14 cellular contexts compared by ENCODE assay signal in the genomic region with DNA sequence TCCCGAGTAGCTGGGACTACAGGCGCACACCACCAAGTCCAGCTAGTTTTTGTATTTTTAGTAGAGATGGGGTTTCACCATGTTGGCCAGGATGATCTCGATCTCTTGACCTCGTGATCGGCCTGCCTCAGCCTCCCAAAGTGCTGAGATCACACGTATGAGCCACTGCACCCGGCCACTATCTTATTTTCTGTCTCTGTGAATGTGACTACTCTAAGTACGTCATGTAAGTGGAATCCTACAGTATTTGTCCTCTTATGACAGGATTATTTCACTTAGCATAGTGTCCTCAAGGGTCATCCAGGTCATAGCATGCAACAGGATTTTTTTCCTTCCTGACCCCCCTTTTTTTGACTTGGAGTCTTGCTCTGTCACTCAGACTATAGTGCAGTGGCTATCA. TPM values are rescaled to one million over a fixed set of nuclear protein-coding genes. Genes with fewer than 3 reads are reported as not detected.
A peak's percentile ranks its signal among the peaks of the same experiment; 100 is the strongest.
DNase-seq lines count a peak whose midpoint lies in the region; TF ChIP-seq lines count a peak whose summit lies in the region.
"Had no signal": no experiment of that assay in that cellular context is flagged by ENCODE, and none has a peak within 500 bp of the region (broad histone marks: within the 10 kb centered on the region; RNA-seq: fewer than 3 reads in every experiment).

No MANE protein-coding gene starts in this region.

- no peak overlapping the region for H3K9ac ChIP-seq in trophoblast cell (ENCODE audit: low read length)
- H3K9ac ChIP-seq in SK-N-SH, result no peak overlapping the region
- H3K9ac ChIP-seq: BLaER1 treated with 17β-estradiol and CSF1 and Interleukin-3, amounts not matched to agents 10 nM and 100 nM had no signal

- no peak for TF ChIP-seq EP300 in SK-N-SH (IDR thresholded peaks at IDR 0.05; ENCODE audit: borderline replicate concordance in 1 of 2, low read depth in 1 of 2, low read length in 1 of 2)

- H3K14ac ChIP-seq in trophoblast cell (ENCODE audit: low read length), result no peak overlapping the region

- no peak overlapping the region for H3K23ac ChIP-seq in trophoblast cell (ENCODE audit: low read length)

- no peaks in the 10 kb centered on the region for H3K9me3 Mint-ChIP-seq in activated naive CD8-positive, alpha-beta T cell (ENCODE audit: low read depth)
- no peaks in the 10 kb centered on the region for H3K9me3 Mint-ChIP-seq in activated naive CD8-positive, alpha-beta T cell treated with anti-CD3 and anti-CD28 coated beads for 36 hours
- no peaks in the 10 kb centered on the region for H3K9me3 Mint-ChIP-seq in endothelial cell (ENCODE audit: unreplicated experiment)
- H3K9me3 Mint-ChIP-seq: CD4-positive, CD25-positive, alpha-beta regulatory T cell had no signal

- no peak overlapping the region for H3K4ac ChIP-seq in trophoblast cell (ENCODE audit: low read depth, low read length)

- H3K4me3 ChIP-seq in trophoblast cell (ENCODE audit: low read depth, low read length), result no peak overlapping the region
- H3K4me3 ChIP-seq in PC-9, result no peak overlapping the region
- H3K4me3 ChIP-seq in SK-N-SH (ENCODE audit: low read depth in 2 of 2, low read length in 1 of 2), result no peak overlapping the region
- H3K4me3 ChIP-seq: BLaER1 treated with 17β-estradiol and CSF1 and Interleukin-3, amounts not matched to agents 10 nM and 100 nM had no signal

- H3F3A ChIP-seq in PC-9 (ENCODE audit: insufficient read depth, low read depth), result no peaks in the 10 kb centered on the region
- H3F3A ChIP-seq in SK-N-SH (replicated peaks; ENCODE audit: insufficient read depth), result peaks cover 29% of the 10 kb centered on the region

- H4K91ac ChIP-seq in trophoblast cell (ENCODE audit: low read depth, low read length), result no peak overlapping the region

- no peak for TF ChIP-seq RAD21 in SK-N-SH (IDR thresholded peaks at IDR 0.05; ENCODE audit: low read length)

- H3K27me3 Mint-ChIP-seq in activated naive CD8-positive, alpha-beta T cell, result no peaks in the 10 kb centered on the region
- H3K27me3 Mint-ChIP-seq in activated naive CD8-positive, alpha-beta T cell treated with anti-CD3 and anti-CD28 coated beads for 36 hours, result no peaks in the 10 kb centered on the region
- H3K27me3 Mint-ChIP-seq in endothelial cell (ENCODE audit: unreplicated experiment), result peaks cover 2% of the 10 kb centered on the region
- H3K27me3 Mint-ChIP-seq: CD4-positive, CD25-positive, alpha-beta regulatory T cell had no signal

- H3K36me3 Mint-ChIP-seq in activated naive CD8-positive, alpha-beta T cell, result no peaks in the 10 kb centered on the region
- H3K36me3 Mint-ChIP-seq in activated naive CD8-positive, alpha-beta T cell treated with anti-CD3 and anti-CD28 coated beads for 36 hours, result no peaks in the 10 kb centered on the region
- peaks cover 4% of the 10 kb centered on the region for H3K36me3 Mint-ChIP-seq in endothelial cell (ENCODE audit: low read depth, unreplicated experiment)
- H3K36me3 Mint-ChIP-seq: CD4-positive, CD25-positive, alpha-beta regulatory T cell had no signal

- H3K4me1 ChIP-seq in trophoblast cell (ENCODE audit: control insufficient read depth in 1 of 2, insufficient read depth in 2 of 2, low read length in 2 of 2), result no peaks in the 10 kb centered on the region
- H3K4me1 ChIP-seq in PC-9 (replicated peaks; ENCODE audit: insufficient read depth), result peaks cover 9% of the 10 kb centered on the region; the same call in 1 of the 2 replicates
- peaks cover 11 to 21% of the 10 kb centered on the region in 2 experiments; a peak in 3 of 4 replicates for H3K4me1 ChIP-seq in SK-N-SH (ENCODE audit: control insufficient read depth in 1 of 2, insufficient read depth in 2 of 2, low read depth in 1 of 2, low read length in 1 of 2)

- H2BK12ac ChIP-seq in trophoblast cell (ENCODE audit: low read length), result no peak overlapping the region

- H2BK5ac ChIP-seq in trophoblast cell (ENCODE audit: low read depth, low read length, poor library complexity), result no peak overlapping the region

- no peak overlapping the region for H2AK5ac ChIP-seq in trophoblast cell (ENCODE audit: low read length)

- WGBS in trophoblast cell (ENCODE audit: extremely low coverage, insufficient coverage, insufficient read length), result no CpG with 5 or more reads among the region's 8 CpGs
- WGBS in SK-N-SH (ENCODE audit: low lambda C conversion rate), result 96% methylated on average over 8 of the region's 8 CpGs

- H4K12ac ChIP-seq in trophoblast cell (ENCODE audit: low read depth, low read length), result no peak overlapping the region

- H2BK120ac ChIP-seq in trophoblast cell (ENCODE audit: insufficient read depth, low read length, poor library complexity), result no peak overlapping the region

- peaks cover 1% of the 10 kb centered on the region for H3K9me3 ChIP-seq in trophoblast cell (ENCODE audit: insufficient read depth, low read depth, low read length)
- H3K9me3 ChIP-seq in PC-9 (ENCODE audit: insufficient read depth, low read depth), result no peaks in the 10 kb centered on the region
- H3K9me3 ChIP-seq in SK-N-SH, result no peaks in the 10 kb centered on the region
- H3K9me3 ChIP-seq: BLaER1 treated with 17β-estradiol and CSF1 and Interleukin-3, amounts not matched to agents 10 nM and 100 nM had no signal

- H3K36me3 ChIP-seq in trophoblast cell (ENCODE audit: control insufficient read depth in 1 of 2, insufficient read depth in 2 of 2, low read length in 2 of 2) (no peaks in the 10 kb centered on the region), PC-9 (ENCODE audit: low read depth) (no peaks in the 10 kb centered on the region), SK-N-SH (replicated peaks in 1 of 2; ENCODE audit: control insufficient read depth in 1 of 2, insufficient read depth in 2 of 2, low read length in 1 of 2) (peaks cover 0 to 3% of the 10 kb centered on the region in 2 experiments)

- H3K79me1 ChIP-seq in trophoblast cell (ENCODE audit: low read length), result peaks cover 3% of the 10 kb centered on the region

- H3K27me3 ChIP-seq in trophoblast cell (ENCODE audit: insufficient read depth, low read length), result no peaks in the 10 kb centered on the region
- no peaks in the 10 kb centered on the region for H3K27me3 ChIP-seq in PC-9 (ENCODE audit: insufficient read depth, low read depth)
- H3K27me3 ChIP-seq in SK-N-SH (ENCODE audit: insufficient read depth), result no peaks in the 10 kb centered on the region

- H3K4me1 Mint-ChIP-seq in activated naive CD8-positive, alpha-beta T cell (ENCODE audit: low read depth), result peaks cover 9% of the 10 kb centered on the region
- H3K4me1 Mint-ChIP-seq in activated naive CD8-positive, alpha-beta T cell treated with anti-CD3 and anti-CD28 coated beads for 36 hours, result peaks cover 6% of the 10 kb centered on the region
- peaks cover 5% of the 10 kb centered on the region for H3K4me1 Mint-ChIP-seq in endothelial cell (ENCODE audit: unreplicated experiment)

- POLR2A ChIA-PET in PC-9 (lab: Charles Lee; ENCODE audit: unreplicated experiment) (no interaction called here), SK-N-SH (lab: Yijun Ruan, JAX) (interaction anchor here (0.6 kb wide), 1 partner anchor 8 kb away, joined by 3 read pairs; a partner anchor contains a TSS)

- H4K8ac ChIP-seq in trophoblast cell (ENCODE audit: low read depth, low read length), result no peak overlapping the region

- H3K27ac ChIP-seq in trophoblast cell (ENCODE audit: low read depth, low read length) (no peak overlapping the region), PC-9 (no peak overlapping the region), SK-N-SH (ENCODE audit: low read depth in 2 of 2, low read length in 1 of 2) (no peak overlapping the region)
- H3K27ac ChIP-seq: HL-60 had no signal

- intact Hi-C loops in PC-9 (cut with micrococcal nuclease; ENCODE audit: unreplicated experiment), result no loop called here

- BruUV-seq in PC-9 (replicated peaks; lab: Mats Ljungman, UMichigan), result no TSS peak

- no peak overlapping the region for H3K18ac ChIP-seq in trophoblast cell (ENCODE audit: low read length)

- H3K27ac Mint-ChIP-seq in activated naive CD8-positive, alpha-beta T cell, result peak overlapping the region; percentile 64
- H3K27ac Mint-ChIP-seq in activated naive CD8-positive, alpha-beta T cell treated with anti-CD3 and anti-CD28 coated beads for 36 hours, result no peak overlapping the region
- H3K27ac Mint-ChIP-seq in endothelial cell (ENCODE audit: unreplicated experiment), result peak overlapping the region; percentile 13
- H3K27ac Mint-ChIP-seq: CD4-positive, CD25-positive, alpha-beta regulatory T cell had no signal

- H3K4me2 ChIP-seq in trophoblast cell (ENCODE audit: low read length), result no peak overlapping the region
- H3K4me2 ChIP-seq in PC-9, result no peak overlapping the region
- no peak overlapping the region for H3K4me2 ChIP-seq in SK-N-SH

- H2AFZ ChIP-seq in trophoblast cell (ENCODE audit: insufficient read depth, low read length, poor library complexity) (no peak overlapping the region), PC-9 (no peak overlapping the region), SK-N-SH (ENCODE audit: low read depth) (no peak overlapping the region)

- H3K4me3 Mint-ChIP-seq in activated naive CD8-positive, alpha-beta T cell, result no peak overlapping the region
- H3K4me3 Mint-ChIP-seq in activated naive CD8-positive, alpha-beta T cell treated with anti-CD3 and anti-CD28 coated beads for 36 hours, result no peak overlapping the region
- no peak overlapping the region for H3K4me3 Mint-ChIP-seq in endothelial cell (ENCODE audit: unreplicated experiment)

- no peak for TF ChIP-seq CTCF in endothelial cell (IDR thresholded peaks at IDR 0.05; ENCODE audit: unreplicated experiment)
- no peak for TF ChIP-seq CTCF in PC-9 (conservative IDR thresholded peaks at IDR 0.05)
- TF ChIP-seq CTCF in SK-N-SH (IDR thresholded peaks at IDR 0.05), result no peak

- CTCF ChIA-PET in PC-9 (lab: Charles Lee) (no interaction called here), SK-N-SH (lab: Yijun Ruan, JAX) (no interaction called here)

- no peaks in the 10 kb centered on the region for H3K9me2 ChIP-seq in PC-9 (ENCODE audit: insufficient read depth)
- no peaks in the 10 kb centered on the region for H3K9me2 ChIP-seq in SK-N-SH

- H4K20me1 ChIP-seq in PC-9 (ENCODE audit: insufficient read depth) (no peaks in the 10 kb centered on the region), SK-N-SH (ENCODE audit: insufficient read depth) (peaks cover 19% of the 10 kb centered on the region; the same call in 1 of the 2 replicates)

- DNase-seq in activated naive CD8-positive, alpha-beta T cell treated with anti-CD3 and anti-CD28 coated beads for 36 hours, result no peak
- DNase-seq in endothelial cell (ENCODE audit: low spot score) (no peak), trophoblast cell (peak; percentile 74 to 82), ecto neural progenitor cell (ENCODE audit: low spot score) (no peak), PC-9 (no peak), SK-N-SH (no peak)
- DNase-seq: ACHN; CD4-positive, CD25-positive, alpha-beta regulatory T cell; DMS53; GF-D8; HCEC 1CT had no signal

- H3K79me2 ChIP-seq in trophoblast cell (ENCODE audit: control insufficient read depth, insufficient read depth, low read length, poor library complexity) (no peaks in the 10 kb centered on the region), PC-9 (ENCODE audit: low read depth) (peaks cover 6% of the 10 kb centered on the region), SK-N-SH (ENCODE audit: insufficient read depth) (peaks cover 47% of the 10 kb centered on the region)

RNA-seq across cellular contexts. Expression of a gene that starts 4.8 kb away (rescaled TPM):
- total RNA-seq in activated naive CD8-positive, alpha-beta T cell treated with anti-CD3 and anti-CD28 coated beads for 36 hours, result 1 to 10 TPM; 4.0 to 4.5 TPM
- total RNA-seq in endothelial cell (ENCODE audit: unreplicated experiment) (7.6 TPM), PC-9 (2021) (21.9 and 31.0 TPM in 2 replicates)
- 2.8 and 3.3 TPM in 2 replicates for polyA plus RNA-seq in trophoblast cell (2013)
- polyA plus RNA-seq in SK-N-SH (2012; rRNA removed), result 5.1 and 5.7 TPM in 2 replicates
- polyA plus RNA-seq in SK-N-SH (2012; cell fraction: cytosol; rRNA removed), result 0.85 and 1.0 TPM in 2 replicates
- 36.4 and 58.3 TPM in 2 replicates for polyA plus RNA-seq in SK-N-SH (2012; cell fraction: nucleus; rRNA removed)

RNA-seq across cellular contexts. Expression of a gene that starts 7.6 kb away (rescaled TPM):
- 1 to 10 TPM; 6.4 to 8.1 TPM for total RNA-seq in activated naive CD8-positive, alpha-beta T cell treated with anti-CD3 and anti-CD28 coated beads for 36 hours
- total RNA-seq in endothelial cell (ENCODE audit: unreplicated experiment), result 6.8 TPM
- 3.2 TPM in 2 replicates for polyA plus RNA-seq in trophoblast cell (2013)
- 8.0 and 10.8 TPM in 2 replicates for total RNA-seq in PC-9 (2021)
- 9.0 and 13.3 TPM in 2 replicates for polyA plus RNA-seq in SK-N-SH (2012; rRNA removed)
- polyA plus RNA-seq in SK-N-SH (2012; cell fraction: cytosol; rRNA removed), result 9.6 and 10.5 TPM in 2 replicates
- polyA plus RNA-seq in SK-N-SH (2012; cell fraction: nucleus; rRNA removed), result 8.1 and 9.0 TPM in 2 replicates

RNA-seq across cellular contexts. Expression of a gene that starts 17.8 kb away (rescaled TPM):
- 100 to 1,000 TPM; 152 to 154 TPM for total RNA-seq in activated naive CD8-positive, alpha-beta T cell treated with anti-CD3 and anti-CD28 coated beads for 36 hours
- total RNA-seq in endothelial cell (ENCODE audit: unreplicated experiment), result 193 TPM
- polyA plus RNA-seq in trophoblast cell (2013), result 140 and 142 TPM in 2 replicates
- total RNA-seq in PC-9 (2021), result 67.9 and 74.9 TPM in 2 replicates
- 13.5 and 25.5 TPM in 2 replicates for polyA plus RNA-seq in SK-N-SH (2012; rRNA removed)
- polyA plus RNA-seq in SK-N-SH (2012; cell fraction: cytosol; rRNA removed), result 13.0 and 21.4 TPM in 2 replicates
- 75.1 and 149 TPM in 2 replicates for polyA plus RNA-seq in SK-N-SH (2012; cell fraction: nucleus; rRNA removed)

RNA-seq across cellular contexts. Expression of a gene that starts 25.6 kb away (rescaled TPM):
- 10 to 100 TPM; 43.5 to 44.6 TPM for total RNA-seq in activated naive CD8-positive, alpha-beta T cell treated with anti-CD3 and anti-CD28 coated beads for 36 hours
- total RNA-seq in endothelial cell (ENCODE audit: unreplicated experiment) (15.2 TPM), PC-9 (2021) (37.7 and 43.7 TPM in 2 replicates)
- 8.1 and 8.4 TPM in 2 replicates for polyA plus RNA-seq in trophoblast cell (2013)
- polyA plus RNA-seq in SK-N-SH (2012; rRNA removed), result 71.3 and 74.1 TPM in 2 replicates
- polyA plus RNA-seq in SK-N-SH (2012; cell fraction: cytosol; rRNA removed), result 37.8 and 52.6 TPM in 2 replicates
- polyA plus RNA-seq in SK-N-SH (2012; cell fraction: nucleus; rRNA removed), result 42.1 and 45.3 TPM in 2 replicates

RNA-seq across cellular contexts. Expression of a gene that starts 26.1 kb away (rescaled TPM):
- 10 to 100 TPM; 21.3 to 28.0 TPM for total RNA-seq in activated naive CD8-positive, alpha-beta T cell treated with anti-CD3 and anti-CD28 coated beads for 36 hours
- total RNA-seq in endothelial cell (ENCODE audit: unreplicated experiment) (25.0 TPM), PC-9 (2021) (26.3 and 28.4 TPM in 2 replicates)
- polyA plus RNA-seq in trophoblast cell (2013), result 26.2 and 26.4 TPM in 2 replicates
- 16.3 and 30.9 TPM in 2 replicates for polyA plus RNA-seq in SK-N-SH (2012; rRNA removed)
- 10.7 and 13.2 TPM in 2 replicates for polyA plus RNA-seq in SK-N-SH (2012; cell fraction: cytosol; rRNA removed)
- polyA plus RNA-seq in SK-N-SH (2012; cell fraction: nucleus; rRNA removed), result 24.9 and 25.6 TPM in 2 replicates

Comparison
In these comparisons a context has a peak if more than half of its experiments do, and no peak if none do; other contexts are left out.
1. DNase-seq: peak in trophoblast cell (2 of 2); none in activated naive CD8-positive, alpha-beta T cell treated with anti-CD3 and anti-CD28 coated beads for 36 hours (single experiment), endothelial cell (single experiment), ecto neural progenitor cell (single experiment), PC-9 (0 of 2) and SK-N-SH (single experiment).